In genomic region chr15:73264881-73265280, GRCh38 we compare ENCODE assay signal across 1 cellular context.
TF ChIP-seq lines count a peak whose summit lies in the region.

No MANE protein-coding gene starts in this region.

TF ChIP-seq in WTC11, 78 proteins besides CTCF, POLR2A, EP300 and RAD21 (continued from another document):
- TF ChIP-seq RELA (CRISPR knock-in tag; IDR thresholded peaks at IDR 0.05; ENCODE audit: borderline replicate concordance): no peak
